ENCODE assay signal across 21 cellular contexts in the genomic region with DNA sequence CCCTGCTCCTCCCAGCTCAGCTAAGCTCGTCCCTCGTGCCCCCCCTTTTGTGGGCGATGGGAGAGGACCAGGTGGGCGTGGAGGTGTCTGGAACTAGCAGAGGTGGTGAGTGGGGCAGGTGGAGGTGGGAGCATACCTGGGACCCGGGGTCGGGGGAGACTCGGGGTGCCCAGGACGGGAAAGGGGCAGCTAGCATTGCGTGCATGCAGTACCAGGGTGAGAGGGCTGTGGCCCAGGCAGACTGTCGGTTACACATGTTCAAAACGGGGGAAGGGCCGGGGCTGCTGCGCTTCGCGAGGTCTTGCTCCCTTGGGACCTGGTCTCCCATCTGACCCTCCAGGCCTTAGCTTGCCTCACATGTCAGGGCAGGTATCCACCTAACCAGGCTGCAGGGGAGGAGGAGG. TPM values are rescaled to one million over a fixed set of nuclear protein-coding genes. Genes with fewer than 3 reads are reported as not detected.
DNase-seq lines count a peak whose midpoint lies in the region; ATAC-seq and TF ChIP-seq lines count a peak whose summit lies in the region.
"Had no signal": no experiment of that assay in that cellular context is flagged by ENCODE, and none has a peak within 500 bp of the region (broad histone marks: within the 10 kb centered on the region; RNA-seq: fewer than 3 reads in every experiment).

No MANE protein-coding gene starts in this region.

- H3K27ac Mint-ChIP-seq in effector memory CD8-positive, alpha-beta T cell, result no peak overlapping the region

- WGBS in heart right ventricle, 2 donors, result 71 to 73% methylated on average over 15 of the region's 15 CpGs

- no peak overlapping the region for H3K4me3 Mint-ChIP-seq in effector memory CD8-positive, alpha-beta T cell
- H3K4me3 Mint-ChIP-seq: activated CD4-positive, alpha-beta T cell treated with anti-CD3 and anti-CD28 coated beads for 36 hours had no signal

- DNase-seq in left cardiac atrium (peak; percentile 18), heart right ventricle (no peak), NCI-H2171 treated with DMSO at 0.1 percent for 48 hours (lab: John Stamatoyannopoulos, UW) (peak; percentile 70), upper lobe of right lung (peak; percentile 63)
- no peak for DNase-seq in effector memory CD8-positive, alpha-beta T cell
- DNase-seq: activated CD4-positive, alpha-beta T cell treated with anti-CD3 and anti-CD28 coated beads for 36 hours; activated CD8-positive, alpha-beta memory T cell treated with anti-CD3 and anti-CD28 coated beads, Interleukin-2, amount 50 U/mL, for 48 hours; activated naive CD4-positive, alpha-beta T cell treated with Interleukin-2 at 50 U/mL for 16 hours; aorta; hypothalamus; kidney; NCI-H2081 treated with DMSO at 0.1 percent for 48 hours; NCI-H526 treated with DMSO at 0.1 percent for 48 hours; OCI-M1; trophoblast cell had no signal

- H3K27me3 ChIP-seq in heart right ventricle, result no peaks in the 10 kb centered on the region
- H3K27me3 ChIP-seq in upper lobe of right lung, result no peaks in the 10 kb centered on the region

- TF ChIP-seq CTCF in heart right ventricle (IDR thresholded peaks at IDR 0.05) (no peak), upper lobe of right lung (IDR thresholded peaks at IDR 0.05) (no peak)

- H3K27me3 Mint-ChIP-seq in effector memory CD8-positive, alpha-beta T cell, result no peaks in the 10 kb centered on the region
- H3K27me3 Mint-ChIP-seq: activated CD4-positive, alpha-beta T cell treated with anti-CD3 and anti-CD28 coated beads for 36 hours had no signal

- intact Hi-C loops in left cardiac atrium (cut with DNase I) (no loop called here), heart right ventricle (cut with DNase I) (no loop called here), upper lobe of right lung (cut with DNase I) (no loop called here)

- ATAC-seq in left cardiac atrium (no peak), heart right ventricle (no peak), upper lobe of right lung (no peak), GM21381 (IDR thresholded peaks at IDR 0.05; ENCODE audit: unreplicated experiment) (no peak), GM18511 (IDR thresholded peaks at IDR 0.05; ENCODE audit: unreplicated experiment) (no peak), GM19467 (IDR thresholded peaks at IDR 0.05; ENCODE audit: unreplicated experiment) (no peak)
- ATAC-seq in effector memory CD8-positive, alpha-beta T cell (replicated peaks), result peak; percentile 7
- ATAC-seq: activated CD4-positive, alpha-beta T cell treated with anti-CD3 and anti-CD28 coated beads for 36 hours had no signal

- H3K27ac ChIP-seq in heart right ventricle, result no peak overlapping the region
- no peak overlapping the region for H3K27ac ChIP-seq in upper lobe of right lung
- H3K27ac ChIP-seq: HL-60 had no signal

- peaks cover 10 to 41% (median 20%) of the 10 kb centered on the region in 9 donors for H3K4me1 ChIP-seq in heart right ventricle
- H3K4me1 ChIP-seq in upper lobe of right lung, result peaks cover 20% of the 10 kb centered on the region
- H3K4me1 ChIP-seq: HAP-1 had no signal

- peaks cover 47% of the 10 kb centered on the region for H3K36me3 Mint-ChIP-seq in effector memory CD8-positive, alpha-beta T cell (ENCODE audit: insufficient read depth)

- H3K9me3 ChIP-seq in heart right ventricle (no peaks in the 10 kb centered on the region), upper lobe of right lung (no peaks in the 10 kb centered on the region)
- H3K9me3 ChIP-seq: HAP-1 had no signal

- H3K4me1 Mint-ChIP-seq in effector memory CD8-positive, alpha-beta T cell (ENCODE audit: low read depth in 2 of 2), result peaks cover 10 to 23% of the 10 kb centered on the region in 2 donors

- H3K36me3 ChIP-seq in heart right ventricle (peaks cover 6 to 58% (median 32%) of the 10 kb centered on the region in 9 donors), upper lobe of right lung (peaks cover 48% of the 10 kb centered on the region)

- H3K4me3 ChIP-seq in heart right ventricle (no peak overlapping the region), upper lobe of right lung (no peak overlapping the region)
- H3K4me3 ChIP-seq: HAP-1 had no signal

- H3K9me3 Mint-ChIP-seq in effector memory CD8-positive, alpha-beta T cell, result no peaks in the 10 kb centered on the region
- H3K9me3 Mint-ChIP-seq: neural crest cell had no signal

RNA-seq across cellular contexts. Expression of gene TLE5, which starts 9.1 kb away (rescaled TPM):
- total RNA-seq in left cardiac atrium (100 to 1,000 TPM; 698 to 715 TPM), heart right ventricle (100 to 1,000 TPM; 653 to 857 (median 758) TPM), upper lobe of right lung (458 TPM)
- 1,000 to 10,000 TPM in 1 of 2 donors, 100 to 1,000 TPM in 1; 679 to 1,254 TPM for polyA plus RNA-seq in heart right ventricle

RNA-seq across cellular contexts. Expression of gene TLE2, which starts 24.1 kb away (rescaled TPM):
- total RNA-seq in left cardiac atrium (10 to 100 TPM; 61.0 to 66.7 TPM), heart right ventricle (10 to 100 TPM; 28.2 to 64.5 (median 39.9) TPM), upper lobe of right lung (58.6 TPM)
- 10 to 100 TPM; 35.9 to 54.6 TPM for polyA plus RNA-seq in heart right ventricle

RNA-seq across cellular contexts. Expression of gene GNA11, which starts 40.9 kb away (rescaled TPM):
- total RNA-seq in left cardiac atrium (10 to 100 TPM; 55.1 to 64.3 TPM), heart right ventricle (10 to 100 TPM; 57.4 to 83.2 (median 68.8) TPM), upper lobe of right lung (66.3 TPM)
- 10 to 100 TPM; 28.2 to 40.7 TPM for polyA plus RNA-seq in heart right ventricle

Comparison
In these comparisons a context has a peak if more than half of its experiments do, and no peak if none do; other contexts are left out.
1. DNase-seq: peak in left cardiac atrium (single experiment), NCI-H2171 treated with DMSO at 0.1 percent for 48 hours (single experiment) and upper lobe of right lung (single experiment); none in heart right ventricle (0 of 2) and effector memory CD8-positive, alpha-beta T cell (0 of 3).